ENCODE assay signal across 1 cellular context in genomic region chr2:231985823-231986261, GRCh38.
TF ChIP-seq lines count a peak whose summit lies in the region.

No MANE protein-coding gene starts in this region.

TF ChIP-seq in GM23338, 12 proteins besides CTCF, POLR2A, EP300 and RAD21 (continued from another document):
- TF ChIP-seq ZNF462 (CRISPR knock-in tag; IDR thresholded peaks at IDR 0.05) = no peak
- no peak for TF ChIP-seq EZH2phosphoT487 (IDR thresholded peaks at IDR 0.05; ENCODE audit: unreplicated experiment)
- TF ChIP-seq POLR2AphosphoS5 (IDR thresholded peaks at IDR 0.05; ENCODE audit: low read depth) = no peak
- TF ChIP-seq ZNF114 (CRISPR knock-in tag; IDR thresholded peaks at IDR 0.05) = no peak
- no peak for TF ChIP-seq NANOG (IDR thresholded peaks at IDR 0.05; ENCODE audit: borderline replicate concordance)
- TF ChIP-seq ZNF331 (CRISPR knock-in tag; IDR thresholded peaks at IDR 0.05; ENCODE audit: low read depth) = no peak
